ENCODE assay signal across 21 cellular contexts in genomic region chr6:38168699-38169098, GRCh38.
DNase-seq lines count a peak whose midpoint lies in the region; ATAC-seq and TF ChIP-seq lines count a peak whose summit lies in the region.
"Had no signal": no experiment of that assay in that cellular context is flagged by ENCODE, and none has a peak within 500 bp of the region (broad histone marks: within the 10 kb centered on the region; RNA-seq: fewer than 3 reads in every experiment).

No MANE protein-coding gene starts in this region.

- H2BK12ac ChIP-seq in neuronal stem cell (ENCODE audit: low read length) = no peak overlapping the region

- H3K36me3 ChIP-seq in BE2C (no peaks in the 10 kb centered on the region), endodermal cell (ENCODE audit: control insufficient read depth, insufficient read depth, low read length) (no peaks in the 10 kb centered on the region), neuronal stem cell (replicated peaks in 1 of 2; ENCODE audit: control insufficient read depth in 2 of 2, insufficient read depth in 2 of 2, low read length in 2 of 2) (no peaks in the 10 kb centered on the region)
- H3K36me3 ChIP-seq: Peyer's patch had no signal

- no peak overlapping the region for H3K27ac ChIP-seq in endodermal cell (ENCODE audit: low read depth, low read length)
- H3K27ac ChIP-seq in neuronal stem cell (replicated peaks; ENCODE audit: low read length) = no peak overlapping the region
- H3K27ac ChIP-seq: 22Rv1, Peyer's patch had no signal

- H3K4me2 ChIP-seq in neuronal stem cell (ENCODE audit: insufficient read depth, low read length, poor library complexity, severe bottlenecking) = no peak overlapping the region
- H3K4me2 ChIP-seq: SK-N-SH had no signal

- no peak overlapping the region for H3K4ac ChIP-seq in neuronal stem cell (ENCODE audit: low read length)

- ATAC-seq in GM21381 (IDR thresholded peaks at IDR 0.05; ENCODE audit: unreplicated experiment) = no peak

- no peaks in the 10 kb centered on the region for H3K9me3 ChIP-seq in BE2C
- no peaks in the 10 kb centered on the region for H3K9me3 ChIP-seq in endodermal cell (ENCODE audit: control insufficient read depth, low read length)
- no peaks in the 10 kb centered on the region for H3K9me3 ChIP-seq in neuronal stem cell (replicated peaks in 1 of 2; ENCODE audit: control insufficient read depth in 2 of 2, insufficient read depth in 1 of 2, low read depth in 1 of 2, low read length in 2 of 2)
- H3K9me3 ChIP-seq: Peyer's patch, SK-N-SH had no signal

- H3K36me3 Mint-ChIP-seq in endodermal cell (ENCODE audit: low read depth) = no peaks in the 10 kb centered on the region

- peaks cover 2% of the 10 kb centered on the region for H3K27me3 Mint-ChIP-seq in endodermal cell (ENCODE audit: insufficient read depth)
- H3K27me3 Mint-ChIP-seq: B cell had no signal

- H4K91ac ChIP-seq in neuronal stem cell (ENCODE audit: low read depth, low read length, poor library complexity) = no peak overlapping the region

- H2AFZ ChIP-seq in neuronal stem cell (ENCODE audit: low read length) = no peak overlapping the region

- H3K4me1 Mint-ChIP-seq in endodermal cell = peaks cover 26% of the 10 kb centered on the region
- H3K4me1 Mint-ChIP-seq: B cell had no signal

- H3K9me3 Mint-ChIP-seq in endodermal cell = no peaks in the 10 kb centered on the region

- no peak overlapping the region for H2BK5ac ChIP-seq in neuronal stem cell (ENCODE audit: low read length)

- WGBS in endodermal cell (ENCODE audit: insufficient coverage in 1 of 2, insufficient read length in 1 of 2), 2 experiments = 96 to 100% methylated on average over 1 to 8 of the region's 8 CpGs
- no CpG with 5 or more reads among the region's 8 CpGs for WGBS in neuronal stem cell (ENCODE audit: extremely low coverage in 2 of 2, insufficient read length in 2 of 2, insufficient replicate concordance in 1 of 2), 2 donors

- in situ Hi-C loops in G401 (cut with HindIII; ENCODE audit: low sequenced_read_pairs) = no loop called here

- no peak for TF ChIP-seq CTCF in BE2C (IDR thresholded peaks at IDR 0.05; ENCODE audit: low read depth, low read length)
- no peak for TF ChIP-seq CTCF in endodermal cell (conservative IDR thresholded peaks at IDR 0.05)

- no peak overlapping the region for H3K23ac ChIP-seq in neuronal stem cell (ENCODE audit: low read depth, low read length, poor library complexity)

- peak overlapping the region; percentile 88 for H2AK5ac ChIP-seq in neuronal stem cell (ENCODE audit: low read depth, low read length)

- H3K18ac ChIP-seq in neuronal stem cell (ENCODE audit: low read length) = no peak overlapping the region

- peak; percentile 13 for DNase-seq in DMS 273 (lab: John Stamatoyannopoulos, UW; ENCODE audit: unreplicated experiment)
- DNase-seq in DMS 273 treated with DMSO at 0.1 percent for 48 hours (lab: John Stamatoyannopoulos, UW) = no peak
- DNase-seq in BE2C = peak; percentile 49
- peak; percentile 51 for DNase-seq in endodermal cell
- no peak for DNase-seq in neuronal stem cell (ENCODE audit: low spot score)
- DNase-seq in NCI-H1930 (lab: John Stamatoyannopoulos, UW) = no peak
- DNase-seq in G401 (ENCODE audit: low spot score) = no peak
- DNase-seq: Calu3, Karpas-422, NCI-H1092, NCI-H1417 treated with DMSO at 0.1 percent for 48 hours, NCI-H1694 treated with DMSO at 0.1 percent for 48 hours, NCI-H2081 treated with DMSO at 0.1 percent for 48 hours, NCI-H446, NCI-H524 treated with DMSO at 0.1 percent for 48 hours, SK-N-SH, SW 1271 had no signal

- H3K4me3 ChIP-seq in BE2C (ENCODE audit: low read depth, low read length) (no peak overlapping the region), endodermal cell (ENCODE audit: low read length) (no peak overlapping the region), neuronal stem cell (ENCODE audit: low read length in 2 of 2) (no peak overlapping the region)
- H3K4me3 ChIP-seq: Peyer's patch had no signal

- no peak overlapping the region for H3K14ac ChIP-seq in neuronal stem cell (ENCODE audit: low read length)

- no peak overlapping the region for H3K27ac Mint-ChIP-seq in endodermal cell
- H3K27ac Mint-ChIP-seq: B cell had no signal

- H3K9ac ChIP-seq in endodermal cell (ENCODE audit: extremely low read depth, low read length, poor library complexity, severe bottlenecking) (no peak overlapping the region), neuronal stem cell (ENCODE audit: low read depth, low read length, poor library complexity) (no peak overlapping the region)
- H3K9ac ChIP-seq: SK-N-SH had no signal

- H3K4me1 ChIP-seq in BE2C (peaks cover 20% of the 10 kb centered on the region), endodermal cell (ENCODE audit: control insufficient read depth, insufficient read depth, low read length) (no peaks in the 10 kb centered on the region), neuronal stem cell (ENCODE audit: control insufficient read depth in 2 of 2, insufficient read depth in 1 of 2, low read depth in 1 of 2, low read length in 2 of 2) (peaks cover 4 to 16% of the 10 kb centered on the region in 2 donors)

- no peak overlapping the region for H2BK120ac ChIP-seq in neuronal stem cell (ENCODE audit: low read depth, low read length)

- no peak overlapping the region for H4K8ac ChIP-seq in neuronal stem cell (ENCODE audit: low read depth, low read length)

- no peaks in the 10 kb centered on the region for H3K27me3 ChIP-seq in BE2C
- H3K27me3 ChIP-seq in endodermal cell (ENCODE audit: control insufficient read depth, insufficient read depth, low read length, poor library complexity, severe bottlenecking) = no peaks in the 10 kb centered on the region
- no peaks in the 10 kb centered on the region for H3K27me3 ChIP-seq in neuronal stem cell (ENCODE audit: control insufficient read depth in 3 of 3, insufficient read depth in 3 of 3, low read depth in 1 of 3, low read length in 3 of 3)
- H3K27me3 ChIP-seq: Peyer's patch had no signal

- H2BK15ac ChIP-seq in neuronal stem cell (ENCODE audit: low read length) = no peak overlapping the region

- no peak overlapping the region for H3K4me3 Mint-ChIP-seq in endodermal cell
- H3K4me3 Mint-ChIP-seq: B cell had no signal

- H3K79me1 ChIP-seq in neuronal stem cell (ENCODE audit: low read depth, low read length) = peaks cover 4% of the 10 kb centered on the region

Comparison
In these comparisons a context has a peak if more than half of its experiments do, and no peak if none do; other contexts are left out.
1. DNase-seq: peak in DMS 273 (single experiment), BE2C (single experiment) and endodermal cell (single experiment); none in DMS 273 treated with DMSO at 0.1 percent for 48 hours (single experiment), neuronal stem cell (single experiment), NCI-H1930 (0 of 2) and G401 (single experiment).